In genomic region chr4:53378171-53378482, GRCh38 we compare ENCODE assay signal across 8 cellular contexts. TPM values are rescaled to one million over a fixed set of nuclear protein-coding genes. Genes with fewer than 3 reads are reported as not detected.
DNase-seq lines count a peak whose midpoint lies in the region; ATAC-seq and TF ChIP-seq lines count a peak whose summit lies in the region.

No MANE protein-coding gene starts in this region.

- CTCF ChIA-PET in MCF 10A (lab: Yijun Ruan, JAX), result interaction anchor here (0.6 to 1.3 kb wide), 6 partner anchors 41 to 1546 kb away, joined by 3 to 4 read pairs (median 3); no protein-coding TSS in a partner anchor

- H3K27me3 Mint-ChIP-seq in MCF 10A (ENCODE audit: insufficient read depth, unreplicated experiment) (no peaks in the 10 kb centered on the region), naive B cell (no peaks in the 10 kb centered on the region)

- H3K36me3 Mint-ChIP-seq in MCF 10A (ENCODE audit: insufficient read depth, unreplicated experiment), result peaks cover 11% of the 10 kb centered on the region
- no peaks in the 10 kb centered on the region for H3K36me3 Mint-ChIP-seq in naive B cell

- no peak for TF ChIP-seq CTCF in MCF 10A (IDR thresholded peaks at IDR 0.05; ENCODE audit: unreplicated experiment)

- intact Hi-C loops in MCF 10A (cut with micrococcal nuclease), result no loop called here

- H3K27ac Mint-ChIP-seq in MCF 10A (ENCODE audit: low read depth, unreplicated experiment), result peak overlapping the region; percentile 94
- H3K27ac Mint-ChIP-seq in naive B cell, result peak overlapping the region; percentile 68 to 99 (median 98)

- DNase-seq in MCF 10A (ENCODE audit: unreplicated experiment) (no peak), naive B cell (no peak), DMS79 treated with DMSO at 0.1 percent for 48 hours (lab: John Stamatoyannopoulos, UW) (no peak), DMS53 treated with DMSO at 0.1 percent for 48 hours (lab: John Stamatoyannopoulos, UW; ENCODE audit: unreplicated experiment) (no peak)
- DNase-seq in activated effector memory CD4-positive, alpha-beta T cell treated with anti-CD3 and anti-CD28 coated beads, Interleukin-2, amount 50 U/mL, for 16 hours, result no peak
- no peak for DNase-seq in stimulated activated CD8-positive, alpha-beta memory T cell treated with anti-CD3 and anti-CD28 coated beads, Interleukin-4, amount 100 ng/mL, for 48 hours

- peak overlapping the region; percentile 86 for H3K4me3 Mint-ChIP-seq in MCF 10A (ENCODE audit: unreplicated experiment)
- peak overlapping the region; percentile 90 to 100 (median 99) for H3K4me3 Mint-ChIP-seq in naive B cell

- peak; percentile 44 for ATAC-seq in GM18508 (IDR thresholded peaks at IDR 0.05; ENCODE audit: insufficient read depth, unreplicated experiment)
- ATAC-seq in HG03280 (IDR thresholded peaks at IDR 0.05; ENCODE audit: unreplicated experiment), result peak; percentile 25
- no peak for ATAC-seq in naive B cell (ENCODE audit: low read depth in 2 of 2)

- H3K9me3 Mint-ChIP-seq in MCF 10A (ENCODE audit: unreplicated experiment) (no peaks in the 10 kb centered on the region), naive B cell (no peaks in the 10 kb centered on the region)

- no TSS peak for BruUV-seq in MCF 10A (replicated peaks; lab: Mats Ljungman, UMichigan)

- POLR2A ChIA-PET in MCF 10A (lab: Yijun Ruan, JAX), result interaction anchor here (0.6 to 6.7 kb wide), 14 partner anchors 10 to 1687 kb away, joined by 3 to 75 read pairs (median 3); partner anchors contain the start of gene SCFD2

- H3K4me1 Mint-ChIP-seq in MCF 10A (ENCODE audit: insufficient read depth, unreplicated experiment) (peaks cover 17% of the 10 kb centered on the region), naive B cell (peaks cover 21 to 36% (median 21%) of the 10 kb centered on the region in 3 donors)

RNA-seq across cellular contexts. Expression of gene FIP1L1, which starts 0.7 kb away (rescaled TPM):
- 93.3 and 103 TPM in 2 replicates for total RNA-seq in MCF 10A (2022)
- polyA plus RNA-seq in naive B cell (ENCODE audit: low read depth in 6 of 6), result 10 to 100 TPM; 59.8 to 83.7 (median 71.0) TPM

RNA-seq across cellular contexts. Expression of gene SCFD2, which starts 12.3 kb away (rescaled TPM):
- total RNA-seq in MCF 10A (2022), result 16.8 and 19.2 TPM in 2 replicates
- polyA plus RNA-seq in naive B cell (ENCODE audit: low read depth in 6 of 6), result 10 to 100 TPM; 11.6 to 22.7 (median 19.3) TPM

Comparison
In these comparisons a context has a peak if more than half of its experiments do, and no peak if none do; other contexts are left out.
1. ATAC-seq: peak in GM18508 (single experiment) and HG03280 (single experiment); none in naive B cell (0 of 2).